In the genomic region with DNA sequence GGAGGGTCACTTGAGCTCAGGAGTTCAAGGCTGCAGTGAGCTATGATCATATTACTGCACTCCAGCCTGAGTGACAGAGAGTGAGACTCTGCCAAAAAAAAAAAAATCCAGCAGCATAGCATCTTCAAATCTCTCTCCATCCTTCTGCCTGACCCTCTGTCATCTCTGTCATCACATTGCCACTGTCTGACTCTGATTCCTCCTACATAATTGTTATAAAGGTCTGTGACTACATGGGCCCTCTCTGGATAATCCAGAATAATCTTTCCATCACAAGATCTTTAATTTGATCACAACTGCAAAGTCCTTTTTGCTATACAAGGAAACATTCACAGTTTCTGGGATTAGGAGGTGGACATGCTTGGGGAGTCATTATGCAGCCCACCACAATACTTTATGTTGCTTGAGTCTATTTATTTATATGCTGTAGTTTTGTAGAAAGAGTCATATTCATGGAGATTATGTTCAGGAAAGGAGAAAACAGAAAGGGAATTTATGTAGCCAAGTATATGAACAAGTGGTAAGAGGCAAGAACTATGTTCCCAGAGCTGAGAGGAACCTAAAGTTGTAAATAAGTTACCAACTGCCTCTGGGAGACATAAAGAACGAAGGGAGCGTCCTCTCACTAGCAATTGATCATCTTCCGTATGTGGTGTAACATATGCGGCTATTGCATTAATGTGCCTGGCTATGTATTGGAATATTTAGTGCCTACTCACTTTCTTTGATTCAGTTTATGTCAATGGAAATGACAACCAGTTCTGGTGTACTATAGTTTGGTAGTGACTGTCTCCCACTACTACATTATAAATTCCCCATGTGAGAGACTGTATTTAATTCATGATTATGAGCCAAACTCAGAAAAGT, we compare ENCODE assay signal across 15 cellular contexts. TPM values are rescaled to one million over a fixed set of nuclear protein-coding genes. Genes with fewer than 3 reads are reported as not detected.
DNase-seq lines count a peak whose midpoint lies in the region; ATAC-seq, FAIRE-seq and TF ChIP-seq lines count a peak whose summit lies in the region.
"Had no signal": no experiment of that assay in that cellular context is flagged by ENCODE, and none has a peak within 500 bp of the region (broad histone marks: within the 10 kb centered on the region; RNA-seq: fewer than 3 reads in every experiment).

No MANE protein-coding gene starts in this region.

- H3K27me3 Mint-ChIP-seq in astrocyte (ENCODE audit: low read depth, unreplicated experiment) = no peaks in the 10 kb centered on the region

- H3K9me3 Mint-ChIP-seq in astrocyte (ENCODE audit: unreplicated experiment) = peaks cover 2% of the 10 kb centered on the region

- peak; percentile 50 for FAIRE-seq in H54 (lab: Jason Lieb, UNC)
- no peak for FAIRE-seq in astrocyte (lab: Jason Lieb, UNC)

- peak overlapping the region; percentile 71 for H3K27ac ChIP-seq in astrocyte (ENCODE audit: low read depth, low read length)
- no peak overlapping the region for H3K27ac ChIP-seq in foreskin keratinocyte
- H3K27ac ChIP-seq in stomach = peak overlapping the region in 4 of 5 donors; percentile 53 to 77 (median 70)
- H3K27ac ChIP-seq: pancreas had no signal

- H2AFZ ChIP-seq in astrocyte (ENCODE audit: low read depth, low read length) = no peak overlapping the region

- TF ChIP-seq POLR2A in H54 (IDR thresholded peaks at IDR 0.05; ENCODE audit: low read depth, low read length) (no peak), stomach (IDR thresholded peaks at IDR 0.05) (no peak)

- H3K9ac ChIP-seq in astrocyte (ENCODE audit: low read length) = peak overlapping the region; percentile 54

- H3K36me3 ChIP-seq in astrocyte (ENCODE audit: insufficient read depth, low read length) = peaks cover 33% of the 10 kb centered on the region
- peaks cover 3 to 28% (median 24%) of the 10 kb centered on the region in 4 donors for H3K36me3 ChIP-seq in stomach

- WGBS in stomach, 5 donors = 82 to 95% (median 94%) methylated on average over 4 of the region's 4 CpGs

- peak overlapping the region; percentile 29 for H3K27ac Mint-ChIP-seq in astrocyte (ENCODE audit: unreplicated experiment)

- H3K79me2 ChIP-seq in astrocyte (ENCODE audit: insufficient read depth, low read length) = peaks cover 15% of the 10 kb centered on the region

- TF ChIP-seq CTCF in astrocyte (IDR thresholded peaks at IDR 0.05; ENCODE audit: insufficient read depth, low read depth, low read length) (no peak), foreskin keratinocyte (conservative IDR thresholded peaks at IDR 0.05) (no peak), stomach (IDR thresholded peaks at IDR 0.05) (no peak)

- peaks cover 6% of the 10 kb centered on the region for H3K36me3 Mint-ChIP-seq in astrocyte (ENCODE audit: low read depth, unreplicated experiment)

- H3K27me3 ChIP-seq in astrocyte (ENCODE audit: insufficient read depth, low read length) = no peaks in the 10 kb centered on the region
- no peaks in the 10 kb centered on the region for H3K27me3 ChIP-seq in foreskin keratinocyte
- H3K27me3 ChIP-seq in stomach = no peaks in the 10 kb centered on the region
- H3K27me3 ChIP-seq: pancreas had no signal

- intact Hi-C loops in stomach (cut with DNase I; ENCODE audit: low total_unique reads) = no loop called here

- peaks cover 40% of the 10 kb centered on the region for H3K4me1 Mint-ChIP-seq in astrocyte (ENCODE audit: low read depth, unreplicated experiment)

- no peak overlapping the region for H3K4me3 Mint-ChIP-seq in astrocyte (ENCODE audit: unreplicated experiment)

- no peak for ATAC-seq in foreskin keratinocyte
- ATAC-seq in GM19395 (IDR thresholded peaks at IDR 0.05; ENCODE audit: unreplicated experiment) = no peak
- no peak for ATAC-seq in HG02840 (IDR thresholded peaks at IDR 0.05; ENCODE audit: low FRiP score, unreplicated experiment)

- no peak overlapping the region for H3K4me2 ChIP-seq in astrocyte (ENCODE audit: low read length)

- no peaks in the 10 kb centered on the region for H3K9me3 ChIP-seq in astrocyte (ENCODE audit: insufficient read depth, low read depth, low read length)
- no peaks in the 10 kb centered on the region for H3K9me3 ChIP-seq in stomach
- H3K9me3 ChIP-seq: pancreas had no signal

- H4K20me1 ChIP-seq in astrocyte (ENCODE audit: insufficient read depth, low read length) = peaks cover 5% of the 10 kb centered on the region

- no peak for TF ChIP-seq EP300 in stomach (IDR thresholded peaks at IDR 0.05)

- H3K4me1 ChIP-seq in astrocyte (ENCODE audit: insufficient read depth, low read length) (peaks cover 30% of the 10 kb centered on the region), foreskin keratinocyte (peaks cover 26% of the 10 kb centered on the region), stomach (peaks cover 0 to 30% (median 11%) of the 10 kb centered on the region in 4 donors)
- H3K4me1 ChIP-seq: pancreas had no signal

- no peak for DNase-seq in H54 (ENCODE audit: insufficient read length, low spot score)
- no peak for DNase-seq in astrocyte (ENCODE audit: low read depth)
- DNase-seq in foreskin keratinocyte = peak; percentile 32 to 60
- no peak for DNase-seq in stomach
- DNase-seq in cerebellar cortex (ENCODE audit: low spot score) = no peak
- DNase-seq in mesenteric fat pad (ENCODE audit: low spot score) = no peak
- DNase-seq: activated T-cell treated with anti-CD3 and anti-CD28 coated beads, Interleukin-2, amount 50 U/mL, for 48 hours; C1 segment of cervical spinal cord; DMS79 treated with DMSO at 0.1 percent for 48 hours; NCI-H2029 treated with DMSO at 0.1 percent for 48 hours; NK-92 treated with Interleukin-12 subunit alpha and Interleukin-12 subunit beta, amount 100 ng/mL, for 24 hours; pancreas; stimulated activated CD4-positive, alpha-beta T cell treated with anti-CD3 and anti-CD28 coated beads, Interleukin-12 subunit alpha, Interleukin-12 subunit beta, amount 100 ng/mL, for 4 hours had no signal

- no peak overlapping the region for H3K4me3 ChIP-seq in astrocyte (ENCODE audit: insufficient read depth, low read depth, low read length)
- no peak overlapping the region for H3K4me3 ChIP-seq in stomach
- H3K4me3 ChIP-seq: pancreas had no signal

RNA-seq across cellular contexts. Expression of gene RND3, which starts 21.5 kb away (rescaled TPM):
- total RNA-seq in astrocyte = 92.0 and 117 TPM in 2 replicates
- total RNA-seq in foreskin keratinocyte = 60.8 and 61.3 TPM in 2 replicates
- 23.7 and 29.0 TPM in 2 replicates for polyA plus RNA-seq in foreskin keratinocyte
- 10 to 100 TPM; 10.3 to 58.2 (median 20.9) TPM for total RNA-seq in stomach
- polyA plus RNA-seq in stomach = 10 to 100 TPM; 29.5 to 34.1 (median 30.4) TPM
- total RNA-seq in mesenteric fat pad = 225 TPM

Comparison
In these comparisons a context has a peak if more than half of its experiments do, and no peak if none do; other contexts are left out.
1. DNase-seq: peak in foreskin keratinocyte (2 of 2); none in H54 (single experiment), astrocyte (single experiment), stomach (single experiment), cerebellar cortex (single experiment) and mesenteric fat pad (single experiment).